1 cellular context compared by ENCODE assay signal in the genomic region with DNA sequence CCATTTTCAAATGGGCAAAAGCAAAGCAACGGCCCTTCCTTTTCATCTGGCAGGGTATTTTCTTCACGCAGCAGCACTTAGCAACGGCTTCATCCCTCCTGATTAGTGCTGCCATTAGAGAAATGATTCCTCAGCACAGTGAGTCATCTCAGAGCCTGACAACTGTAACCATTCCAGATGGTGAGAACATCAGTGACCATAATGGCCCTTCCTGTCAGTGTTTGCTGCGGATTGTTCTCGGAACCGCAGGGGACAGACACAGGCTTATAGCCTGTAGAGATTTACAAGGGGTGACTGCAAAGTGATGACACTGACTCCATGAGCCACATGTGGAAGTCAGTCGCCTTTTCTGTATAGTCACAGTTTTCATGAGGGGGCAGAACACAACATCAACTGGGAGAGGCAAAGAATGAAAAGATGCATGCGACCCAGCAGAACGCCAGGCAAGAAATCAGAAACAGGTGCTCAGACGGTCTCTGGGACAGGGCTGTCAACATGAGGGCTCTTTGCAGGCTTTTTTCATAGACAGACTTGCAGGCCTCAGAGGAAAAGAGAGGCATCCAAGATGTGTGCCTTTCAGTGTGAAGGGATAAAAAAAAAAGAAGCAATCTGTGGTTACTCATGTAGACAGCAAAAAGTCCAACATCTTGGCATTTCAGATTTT.
TF ChIP-seq lines count a peak whose summit lies in the region.

No MANE protein-coding gene starts in this region.

TF ChIP-seq in endothelial cell of umbilical vein, 7 proteins besides CTCF, POLR2A, EP300 and RAD21:
- no peak for TF ChIP-seq POLR2AphosphoS5 (IDR thresholded peaks at IDR 0.05; ENCODE audit: insufficient read depth, low read depth, low read length)
- TF ChIP-seq FOS (IDR thresholded peaks at IDR 0.05; ENCODE audit: borderline replicate concordance, insufficient read depth, low read length) = peak; percentile 44
- no peak for TF ChIP-seq GATA2 (IDR thresholded peaks at IDR 0.05; ENCODE audit: insufficient read depth, insufficient read length, low read depth, low read length)
